ENCODE assay signal across 9 cellular contexts in genomic region chr2:233386382-233387041, GRCh38. TPM values are rescaled to one million over a fixed set of nuclear protein-coding genes. Genes with fewer than 3 reads are reported as not detected.
DNase-seq lines count a peak whose midpoint lies in the region; TF ChIP-seq lines count a peak whose summit lies in the region.
"Had no signal": no experiment of that assay in that cellular context is flagged by ENCODE, and none has a peak within 500 bp of the region (broad histone marks: within the 10 kb centered on the region; RNA-seq: fewer than 3 reads in every experiment).

No MANE protein-coding gene starts in this region.

- no peaks in the 10 kb centered on the region for H3K9me3 Mint-ChIP-seq in activated CD4-positive, alpha-beta memory T cell treated with anti-CD3 and anti-CD28 coated beads for 36 hours
- H3K9me3 Mint-ChIP-seq in activated CD4-positive, alpha-beta memory T cell treated with anti-CD3 and anti-CD28 coated beads, Interleukin-2, amount 10 ng/mL, durations not matched to agents 7 days and 5 days, result no peaks in the 10 kb centered on the region

- H3K4me1 Mint-ChIP-seq in activated CD4-positive, alpha-beta memory T cell treated with anti-CD3 and anti-CD28 coated beads for 36 hours (ENCODE audit: low read depth), result peaks cover 44% of the 10 kb centered on the region
- peaks cover 31% of the 10 kb centered on the region for H3K4me1 Mint-ChIP-seq in activated CD4-positive, alpha-beta memory T cell treated with anti-CD3 and anti-CD28 coated beads, Interleukin-2, amount 10 ng/mL, durations not matched to agents 7 days and 5 days

- CTCF ChIA-PET in activated CD4-positive, alpha-beta memory T cell treated with anti-CD3 and anti-CD28 coated beads for 36 hours (lab: Charles Lee), result interaction anchor here (1.7 kb wide), 1 partner anchor 57 kb away, joined by 4 read pairs; no protein-coding TSS in a partner anchor
- CTCF ChIA-PET in activated CD4-positive, alpha-beta memory T cell treated with anti-CD3 and anti-CD28 coated beads, Interleukin-2, amount 10 ng/mL, durations not matched to agents 7 days and 5 days (lab: Charles Lee), result no interaction called here
- CTCF ChIA-PET in GM10248 (lab: Yijun Ruan, JAX), result interaction anchor here (0.7 to 1.8 kb wide), 2 partner anchors 18 to 33 kb away, joined by 3 to 6 read pairs; partner anchors contain the start of gene DGKD

- H3K36me3 Mint-ChIP-seq in activated CD4-positive, alpha-beta memory T cell treated with anti-CD3 and anti-CD28 coated beads for 36 hours, result peaks cover 6% of the 10 kb centered on the region
- H3K36me3 Mint-ChIP-seq in activated CD4-positive, alpha-beta memory T cell treated with anti-CD3 and anti-CD28 coated beads, Interleukin-2, amount 10 ng/mL, durations not matched to agents 7 days and 5 days (ENCODE audit: low read depth), result peaks cover 20% of the 10 kb centered on the region

- no peak overlapping the region for H3K4me3 Mint-ChIP-seq in activated CD4-positive, alpha-beta memory T cell treated with anti-CD3 and anti-CD28 coated beads for 36 hours
- no peak overlapping the region for H3K4me3 Mint-ChIP-seq in activated CD4-positive, alpha-beta memory T cell treated with anti-CD3 and anti-CD28 coated beads, Interleukin-2, amount 10 ng/mL, durations not matched to agents 7 days and 5 days

- no peak overlapping the region for H3K27ac Mint-ChIP-seq in activated CD4-positive, alpha-beta memory T cell treated with anti-CD3 and anti-CD28 coated beads for 36 hours
- H3K27ac Mint-ChIP-seq in activated CD4-positive, alpha-beta memory T cell treated with anti-CD3 and anti-CD28 coated beads, Interleukin-2, amount 10 ng/mL, durations not matched to agents 7 days and 5 days, result no peak overlapping the region

- no peaks in the 10 kb centered on the region for H3K27me3 Mint-ChIP-seq in activated CD4-positive, alpha-beta memory T cell treated with anti-CD3 and anti-CD28 coated beads for 36 hours
- no peaks in the 10 kb centered on the region for H3K27me3 Mint-ChIP-seq in activated CD4-positive, alpha-beta memory T cell treated with anti-CD3 and anti-CD28 coated beads, Interleukin-2, amount 10 ng/mL, durations not matched to agents 7 days and 5 days

- POLR2A ChIA-PET in activated CD4-positive, alpha-beta memory T cell treated with anti-CD3 and anti-CD28 coated beads for 36 hours (lab: Charles Lee), result no interaction called here
- POLR2A ChIA-PET in activated CD4-positive, alpha-beta memory T cell treated with anti-CD3 and anti-CD28 coated beads, Interleukin-2, amount 10 ng/mL, durations not matched to agents 7 days and 5 days (lab: Charles Lee), result no interaction called here
- POLR2A ChIA-PET in GM10248 (lab: Yijun Ruan, JAX), result no interaction called here

- H3K27ac ChIP-seq in angular gyrus (ENCODE audit: low read depth, low read length) (peak overlapping the region; percentile 69), temporal lobe (ENCODE audit: low read depth, low read length) (peak overlapping the region; percentile 64)

- TF ChIP-seq CTCF in GM10248 (IDR thresholded peaks at IDR 0.05; ENCODE audit: control extremely low read depth, extremely low read depth, low read depth, missing control alignments), result no peak

- DNase-seq in activated CD4-positive, alpha-beta memory T cell treated with anti-CD3 and anti-CD28 coated beads for 36 hours, result peak; percentile 35
- no peak for DNase-seq in activated CD4-positive, alpha-beta memory T cell treated with anti-CD3 and anti-CD28 coated beads, Interleukin-2, amount 10 ng/mL, durations not matched to agents 7 days and 5 days
- DNase-seq in kidney glomerular epithelial cell (lab: John Stamatoyannopoulos, UW) (peak; percentile 38), NCI-H187 treated with DMSO at 0.1 percent for 48 hours (lab: John Stamatoyannopoulos, UW) (no peak), GM10248 (ENCODE audit: extremely low spot score) (no peak)
- DNase-seq in stimulated activated CD4-positive, alpha-beta T cell treated with anti-CD3 and anti-CD28 coated beads, Interleukin-4, amount 100 ng/mL, for 1 hour, result no peak
- DNase-seq: AML-193 had no signal

- intact Hi-C loops in activated CD4-positive, alpha-beta memory T cell treated with anti-CD3 and anti-CD28 coated beads for 36 hours (cut with micrococcal nuclease), result no loop called here

RNA-seq across cellular contexts. Expression of gene DGKD, which starts 32.2 kb away (rescaled TPM):
- 10 to 100 TPM; 44.2 to 46.4 TPM for total RNA-seq in activated CD4-positive, alpha-beta memory T cell treated with anti-CD3 and anti-CD28 coated beads for 36 hours
- total RNA-seq in activated CD4-positive, alpha-beta memory T cell treated with anti-CD3 and anti-CD28 coated beads, Interleukin-2, amount 10 ng/mL, durations not matched to agents 7 days and 5 days, result 10 to 100 TPM; 77.8 to 78.3 TPM
- 51.6 TPM for total RNA-seq in temporal lobe

Comparison
In these comparisons a context has a peak if more than half of its experiments do, and no peak if none do; other contexts are left out.
1. DNase-seq: peak in activated CD4-positive, alpha-beta memory T cell treated with anti-CD3 and anti-CD28 coated beads for 36 hours (single experiment) and kidney glomerular epithelial cell (single experiment); none in activated CD4-positive, alpha-beta memory T cell treated with anti-CD3 and anti-CD28 coated beads, Interleukin-2, amount 10 ng/mL, durations not matched to agents 7 days and 5 days (single experiment), NCI-H187 treated with DMSO at 0.1 percent for 48 hours (single experiment), GM10248 (single experiment) and stimulated activated CD4-positive, alpha-beta T cell treated with anti-CD3 and anti-CD28 coated beads, Interleukin-4, amount 100 ng/mL, for 1 hour (single experiment).